Comparison of ENCODE assay signal across 21 cellular contexts in genomic region chr9:93960221-93960970, GRCh38. TPM values are rescaled to one million over a fixed set of nuclear protein-coding genes. Genes with fewer than 3 reads are reported as not detected.
DNase-seq lines count a peak whose midpoint lies in the region; ATAC-seq, FAIRE-seq and TF ChIP-seq lines count a peak whose summit lies in the region.
"Had no signal": no experiment of that assay in that cellular context is flagged by ENCODE, and none has a peak within 500 bp of the region (broad histone marks: within the 10 kb centered on the region; RNA-seq: fewer than 3 reads in every experiment).

No MANE protein-coding gene starts in this region.

- TF ChIP-seq EP300 in HepG2 (IDR thresholded peaks at IDR 0.05; ENCODE audit: low read depth in 2 of 2, low read length in 2 of 2): no peak
- TF ChIP-seq EP300 in HepG2 (CRISPR knock-in tag; IDR thresholded peaks at IDR 0.05; ENCODE audit: borderline replicate concordance): no peak

- H3K27me3 ChIP-seq in HepG2 (ENCODE audit: control insufficient read depth in 1 of 2, insufficient read depth in 2 of 2, low read length in 2 of 2) (peaks cover 19 to 60% of the 10 kb centered on the region in 2 experiments), smooth muscle cell (ENCODE audit: low read depth) (peaks cover 65% of the 10 kb centered on the region)

- H3K27ac ChIP-seq in HepG2 (ENCODE audit: extremely low read length, insufficient read depth, low read length) (no peak overlapping the region), smooth muscle cell (ENCODE audit: low read depth) (no peak overlapping the region)
- H3K27ac ChIP-seq: cardiac muscle cell, esophagus squamous epithelium had no signal

- no peak for TF ChIP-seq CTCF in HepG2 (CRISPR knock-in tag; IDR thresholded peaks at IDR 0.05)
- TF ChIP-seq CTCF in smooth muscle cell (IDR thresholded peaks at IDR 0.05; ENCODE audit: borderline replicate concordance, insufficient read depth, poor library complexity, severe bottlenecking): no peak

- CTCF ChIA-PET in activated CD4-positive, alpha-beta T cell treated with anti-CD3 and anti-CD28 coated beads for 36 hours (lab: Charles Lee): interaction anchor here (1.1 kb wide), 1 partner anchor 17 kb away, joined by 3 read pairs; no protein-coding TSS in a partner anchor
- CTCF ChIA-PET in HepG2 (lab: Yijun Ruan, JAX; ENCODE audit: low intra/inter-chr PET ratio, low total read pairs): no interaction called here

- no peak for TF ChIP-seq POLR2A in HepG2 (IDR thresholded peaks at IDR 0.05; ENCODE audit: insufficient read depth in 1 of 2, low read depth in 2 of 2, low read length in 2 of 2)

- H3K4me3 ChIP-seq in HepG2 (replicated peaks in 1 of 3; ENCODE audit: insufficient read depth in 1 of 3, low read depth in 2 of 3, low read length in 3 of 3) (no peak overlapping the region), smooth muscle cell (no peak overlapping the region)
- H3K4me3 ChIP-seq: cardiac muscle cell had no signal

- no peaks in the 10 kb centered on the region for H4K20me1 ChIP-seq in HepG2 (ENCODE audit: insufficient read depth, low read length)
- H4K20me1 ChIP-seq in smooth muscle cell (ENCODE audit: low read depth): no peaks in the 10 kb centered on the region

- H3K36me3 ChIP-seq in HepG2 (replicated peaks in 1 of 2; ENCODE audit: control insufficient read depth in 1 of 2, insufficient read depth in 2 of 2, low read length in 2 of 2): no peaks in the 10 kb centered on the region
- no peaks in the 10 kb centered on the region for H3K36me3 ChIP-seq in smooth muscle cell (ENCODE audit: low read depth)
- H3K36me3 ChIP-seq: cardiac muscle cell, esophagus squamous epithelium had no signal

- POLR2A ChIA-PET in activated CD4-positive, alpha-beta T cell treated with anti-CD3 and anti-CD28 coated beads for 36 hours (lab: Charles Lee): no interaction called here
- POLR2A ChIA-PET in HepG2 (lab: Yijun Ruan, JAX): no interaction called here

- H3K27ac Mint-ChIP-seq in activated CD4-positive, alpha-beta T cell treated with anti-CD3 and anti-CD28 coated beads for 36 hours: no peak overlapping the region
- H3K27ac Mint-ChIP-seq in activated T-helper 1 cell treated with anti-CD3 and anti-CD28 coated beads, Interleukin-12 subunit alpha, Interleukin-12 subunit beta, Interleukin-2, Interleukin-4 antibody, amounts not matched to agents 30 ng/mL and 10 ng/mL and 1 ng/mL, durations not matched to agents 14 hours and 24 hours and 36 hours: peak overlapping the region; percentile 18
- H3K27ac Mint-ChIP-seq: activated T-helper 2 cell treated with anti-CD3 and anti-CD28 coated beads, Interferon-gamma antibody, Interleukin-2, Interleukin-4, amounts not matched to agents 10 μg/mL and 5 μg/mL and 100 μg/mL, durations not matched to agents 14 hours and 24 hours and 36 hours had no signal

- H3K9me3 ChIP-seq in HepG2 (ENCODE audit: low read length) (no peaks in the 10 kb centered on the region), smooth muscle cell (replicated peaks; ENCODE audit: low read depth) (no peaks in the 10 kb centered on the region)
- H3K9me3 ChIP-seq: esophagus squamous epithelium had no signal

- in situ Hi-C loops in HepG2 (cut with HindIII; ENCODE audit: extremely low pct_ligation_motif_present, low pct_unique_long_range_greater_than_20kb): loop anchor here (5.0 kb wide), 2 partner anchors 138 to 278 kb away; no protein-coding TSS in a partner anchor

- H3K4me1 ChIP-seq in HepG2 (ENCODE audit: insufficient read depth, low read length): no peaks in the 10 kb centered on the region
- H3K4me1 ChIP-seq in smooth muscle cell (ENCODE audit: low read depth): peaks cover 23% of the 10 kb centered on the region

- no peaks in the 10 kb centered on the region for H3K36me3 Mint-ChIP-seq in activated CD4-positive, alpha-beta T cell treated with anti-CD3 and anti-CD28 coated beads for 36 hours (ENCODE audit: low read depth)
- peaks cover 2% of the 10 kb centered on the region for H3K36me3 Mint-ChIP-seq in activated T-helper 1 cell treated with anti-CD3 and anti-CD28 coated beads, Interleukin-12 subunit alpha, Interleukin-12 subunit beta, Interleukin-2, Interleukin-4 antibody, amounts not matched to agents 30 ng/mL and 10 ng/mL and 1 ng/mL, durations not matched to agents 14 hours and 24 hours and 36 hours (ENCODE audit: low read depth)

- peaks cover 29% of the 10 kb centered on the region for H3K4me1 Mint-ChIP-seq in activated CD4-positive, alpha-beta T cell treated with anti-CD3 and anti-CD28 coated beads for 36 hours
- H3K4me1 Mint-ChIP-seq in activated T-helper 1 cell treated with anti-CD3 and anti-CD28 coated beads, Interleukin-12 subunit alpha, Interleukin-12 subunit beta, Interleukin-2, Interleukin-4 antibody, amounts not matched to agents 30 ng/mL and 10 ng/mL and 1 ng/mL, durations not matched to agents 14 hours and 24 hours and 36 hours (ENCODE audit: low read depth): peaks cover 25% of the 10 kb centered on the region

- DNase-seq in activated CD4-positive, alpha-beta T cell treated with anti-CD3 and anti-CD28 coated beads for 36 hours: peak; percentile 24
- DNase-seq in activated CD4-positive, alpha-beta T cell treated with anti-CD3 and anti-CD28 coated beads, Interleukin-2, amount 50 U/mL, for 4 hours: no peak
- no peak for DNase-seq in activated T-helper 1 cell treated with anti-CD3 and anti-CD28 coated beads, Interleukin-12 subunit alpha, Interleukin-12 subunit beta, Interleukin-2, Interleukin-4 antibody, amounts not matched to agents 30 ng/mL and 10 ng/mL and 1 ng/mL, durations not matched to agents 14 hours and 24 hours and 36 hours (ENCODE audit: low spot score)
- no peak for DNase-seq in HepG2 (ENCODE audit: low spot score)
- no peak for DNase-seq in smooth muscle cell (lab: John Stamatoyannopoulos, UW; ENCODE audit: unreplicated experiment)
- DNase-seq in NCI-H446 (lab: John Stamatoyannopoulos, UW): no peak
- DNase-seq: activated CD4-positive, CD25-positive, alpha-beta regulatory T cell; DMS 273 treated with DMSO at 0.1 percent for 48 hours; esophagus squamous epithelium; HCEC 1CT; NCI-H774; SHP77 treated with DMSO at 0.1 percent for 48 hours had no signal

- no peaks in the 10 kb centered on the region for H3K9me3 Mint-ChIP-seq in activated CD4-positive, alpha-beta T cell treated with anti-CD3 and anti-CD28 coated beads for 36 hours (ENCODE audit: low read depth)
- no peaks in the 10 kb centered on the region for H3K9me3 Mint-ChIP-seq in activated T-helper 1 cell treated with anti-CD3 and anti-CD28 coated beads, Interleukin-12 subunit alpha, Interleukin-12 subunit beta, Interleukin-2, Interleukin-4 antibody, amounts not matched to agents 30 ng/mL and 10 ng/mL and 1 ng/mL, durations not matched to agents 14 hours and 24 hours and 36 hours
- H3K9me3 Mint-ChIP-seq: activated T-helper 2 cell treated with anti-CD3 and anti-CD28 coated beads, Interferon-gamma antibody, Interleukin-2, Interleukin-4, amounts not matched to agents 10 μg/mL and 5 μg/mL and 100 μg/mL, durations not matched to agents 14 hours and 24 hours and 36 hours had no signal

- intact Hi-C loops in activated CD4-positive, alpha-beta T cell treated with anti-CD3 and anti-CD28 coated beads for 36 hours (cut with DNase I, micrococcal nuclease): no loop called here
- intact Hi-C loops in activated T-helper 1 cell treated with anti-CD3 and anti-CD28 coated beads, Interleukin-12 subunit alpha, Interleukin-12 subunit beta, Interleukin-2, Interleukin-4 antibody, amounts not matched to agents 30 ng/mL and 10 ng/mL and 1 ng/mL, durations not matched to agents 14 hours and 24 hours and 36 hours (cut with micrococcal nuclease): no loop called here
- intact Hi-C loops in HepG2 (cut with micrococcal nuclease; ENCODE audit: unreplicated experiment): no loop called here

- no peak overlapping the region for H3K4me3 Mint-ChIP-seq in activated CD4-positive, alpha-beta T cell treated with anti-CD3 and anti-CD28 coated beads for 36 hours
- no peak overlapping the region for H3K4me3 Mint-ChIP-seq in activated T-helper 1 cell treated with anti-CD3 and anti-CD28 coated beads, Interleukin-12 subunit alpha, Interleukin-12 subunit beta, Interleukin-2, Interleukin-4 antibody, amounts not matched to agents 30 ng/mL and 10 ng/mL and 1 ng/mL, durations not matched to agents 14 hours and 24 hours and 36 hours

- H3K9ac ChIP-seq in HepG2 (ENCODE audit: insufficient read depth, low read depth, low read length): no peak overlapping the region
- no peak overlapping the region for H3K9ac ChIP-seq in smooth muscle cell (ENCODE audit: low read depth)

- H2AFZ ChIP-seq in HepG2 (ENCODE audit: low read length) (no peak overlapping the region), smooth muscle cell (ENCODE audit: low read depth) (no peak overlapping the region)

- WGBS in HepG2 (ENCODE audit: low lambda C conversion rate): 43% methylated on average over 36 of the region's 63 CpGs
- 10% methylated on average over 62 of the region's 63 CpGs for WGBS in smooth muscle cell (ENCODE audit: low lambda C conversion rate)

- no peak for TF ChIP-seq RAD21 in HepG2 (CRISPR knock-in tag; IDR thresholded peaks at IDR 0.05)

- no TSS peak for BruUV-seq in HepG2 (replicated peaks; lab: Mats Ljungman, UMichigan)

- H3F3A ChIP-seq in smooth muscle cell (ENCODE audit: low read depth): peaks cover 5% of the 10 kb centered on the region

- peaks cover 53% of the 10 kb centered on the region for H3K27me3 Mint-ChIP-seq in activated CD4-positive, alpha-beta T cell treated with anti-CD3 and anti-CD28 coated beads for 36 hours
- peaks cover 57% of the 10 kb centered on the region for H3K27me3 Mint-ChIP-seq in activated T-helper 1 cell treated with anti-CD3 and anti-CD28 coated beads, Interleukin-12 subunit alpha, Interleukin-12 subunit beta, Interleukin-2, Interleukin-4 antibody, amounts not matched to agents 30 ng/mL and 10 ng/mL and 1 ng/mL, durations not matched to agents 14 hours and 24 hours and 36 hours (ENCODE audit: insufficient read depth)

- FAIRE-seq in HepG2 (lab: Jason Lieb, UNC): no peak
- FAIRE-seq: A204.1, HTR-8/SVneo had no signal

- H3K79me2 ChIP-seq in HepG2 (ENCODE audit: insufficient read depth, low read length): no peaks in the 10 kb centered on the region
- H3K79me2 ChIP-seq in smooth muscle cell (ENCODE audit: low read depth): no peaks in the 10 kb centered on the region

- ATAC-seq in activated CD4-positive, alpha-beta T cell treated with anti-CD3 and anti-CD28 coated beads for 36 hours: no peak
- ATAC-seq in HepG2: no peak
- no peak for ATAC-seq in GM19467 (IDR thresholded peaks at IDR 0.05; ENCODE audit: unreplicated experiment)
- ATAC-seq in HG02870 (IDR thresholded peaks at IDR 0.05; ENCODE audit: unreplicated experiment): no peak

- H3K4me2 ChIP-seq in HepG2 (ENCODE audit: low read depth, low read length) (0 out of 2 replicates have a peak overlapping the region, but pooled peaks have one; percentile 12), smooth muscle cell (peak overlapping the region; percentile 62)

RNA-seq across cellular contexts. Expression of gene BARX1, which starts 5.2 kb away (rescaled TPM):
- total RNA-seq in activated CD4-positive, alpha-beta T cell treated with anti-CD3 and anti-CD28 coated beads for 36 hours: 1 to 10 TPM; 1.8 to 1.9 TPM
- 0.15 and 0.21 TPM in 2 replicates for total RNA-seq in activated T-helper 1 cell treated with anti-CD3 and anti-CD28 coated beads, Interleukin-12 subunit alpha, Interleukin-12 subunit beta, Interleukin-2, Interleukin-4 antibody, amounts not matched to agents 30 ng/mL and 10 ng/mL and 1 ng/mL, durations not matched to agents 14 hours and 24 hours and 36 hours
- total RNA-seq in HepG2 (2016; rRNA removed; fragmentation: Illumina TruSeq; extraction: Trizol) (not detected in 2 replicates), smooth muscle cell (3.2 and 6.1 TPM in 2 replicates)
- total RNA-seq in HepG2 (2016; cell fraction: cytosol; rRNA removed; fragmentation: Illumina TruSeq; extraction: Trizol; ENCODE audit: low read depth): not detected in 2 replicates
- not detected in 2 replicates for total RNA-seq in HepG2 (2016; cell fraction: insoluble cytoplasmic fraction; rRNA removed; fragmentation: Illumina TruSeq; extraction: Trizol)
- total RNA-seq in HepG2 (2016; cell fraction: membrane; rRNA removed; fragmentation: Illumina TruSeq; extraction: Trizol): not detected in 2 replicates
- not detected in 2 replicates for total RNA-seq in HepG2 (2016; cell fraction: nucleus; rRNA removed; fragmentation: Illumina TruSeq; extraction: Trizol)
- polyA plus RNA-seq in HepG2 (2011; rRNA removed) (not detected in 2 replicates), smooth muscle cell (6.1 and 11.5 TPM in 2 replicates)
- polyA plus RNA-seq in HepG2 (2011; cell fraction: cytosol; rRNA removed): not detected in 2 replicates
- polyA plus RNA-seq in HepG2 (2011; cell fraction: nucleus; rRNA removed): not detected in 2 replicates
- polyA plus RNA-seq in HepG2 (2012): not detected in 2 replicates
- polyA plus RNA-seq in HepG2 (2016; cell fraction: cytosol; fragmentation: Illumina TruSeq; extraction: Trizol; ENCODE audit: low read depth): not detected in 2 replicates
- polyA plus RNA-seq in HepG2 (2016; cell fraction: insoluble cytoplasmic fraction; fragmentation: Illumina TruSeq; extraction: Trizol; ENCODE audit: low read depth): not detected in 2 replicates
- not detected in 2 replicates for polyA plus RNA-seq in HepG2 (2016; cell fraction: membrane; fragmentation: Illumina TruSeq; extraction: Trizol; ENCODE audit: low read depth)
- polyA plus RNA-seq in HepG2 (2016; cell fraction: nucleus; fragmentation: Illumina TruSeq; extraction: Trizol; ENCODE audit: insufficient read depth, low read depth): not detected in 2 replicates
- polyA minus RNA-seq in HepG2 (2011; rRNA and poly(A)+ RNA removed; ENCODE audit: low replicate concordance): 0.65 TPM in 1 of 2 replicates, not detected in the other
- polyA minus RNA-seq in HepG2 (2011; cell fraction: cytosol; rRNA and poly(A)+ RNA removed): not detected in 2 replicates
- not detected in 2 replicates for polyA minus RNA-seq in HepG2 (2011; cell fraction: nucleus; rRNA and poly(A)+ RNA removed)
- total RNA-seq: esophagus squamous epithelium, myocyte, skeletal muscle tissue, ureter had no signal
